1 cellular context compared by ENCODE assay signal in the genomic region with DNA sequence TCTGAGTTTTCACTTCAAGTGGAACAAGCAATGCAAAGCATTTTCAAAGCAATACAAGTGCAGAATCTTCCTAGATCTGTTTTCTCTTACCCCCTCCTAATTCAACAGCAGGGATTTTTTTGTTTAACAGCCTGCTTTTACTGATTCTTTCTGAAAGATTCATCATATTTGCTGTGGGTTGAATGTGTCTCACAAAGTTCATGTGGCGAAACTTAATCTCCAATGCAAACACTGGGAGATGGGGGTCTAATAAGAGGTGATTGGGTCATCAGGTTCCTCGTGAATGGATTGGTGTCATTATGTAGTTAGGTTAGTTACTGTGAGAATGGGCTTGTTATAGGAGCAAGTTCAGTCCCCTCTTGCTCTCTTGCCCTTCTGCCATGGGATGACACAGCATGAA.
TF ChIP-seq lines count a peak whose summit lies in the region.

No MANE protein-coding gene starts in this region.

TF ChIP-seq in HepG2, 621 proteins besides CTCF, POLR2A, EP300 and RAD21 (continued from another document and continues in another):
- TF ChIP-seq, protein P1, sequence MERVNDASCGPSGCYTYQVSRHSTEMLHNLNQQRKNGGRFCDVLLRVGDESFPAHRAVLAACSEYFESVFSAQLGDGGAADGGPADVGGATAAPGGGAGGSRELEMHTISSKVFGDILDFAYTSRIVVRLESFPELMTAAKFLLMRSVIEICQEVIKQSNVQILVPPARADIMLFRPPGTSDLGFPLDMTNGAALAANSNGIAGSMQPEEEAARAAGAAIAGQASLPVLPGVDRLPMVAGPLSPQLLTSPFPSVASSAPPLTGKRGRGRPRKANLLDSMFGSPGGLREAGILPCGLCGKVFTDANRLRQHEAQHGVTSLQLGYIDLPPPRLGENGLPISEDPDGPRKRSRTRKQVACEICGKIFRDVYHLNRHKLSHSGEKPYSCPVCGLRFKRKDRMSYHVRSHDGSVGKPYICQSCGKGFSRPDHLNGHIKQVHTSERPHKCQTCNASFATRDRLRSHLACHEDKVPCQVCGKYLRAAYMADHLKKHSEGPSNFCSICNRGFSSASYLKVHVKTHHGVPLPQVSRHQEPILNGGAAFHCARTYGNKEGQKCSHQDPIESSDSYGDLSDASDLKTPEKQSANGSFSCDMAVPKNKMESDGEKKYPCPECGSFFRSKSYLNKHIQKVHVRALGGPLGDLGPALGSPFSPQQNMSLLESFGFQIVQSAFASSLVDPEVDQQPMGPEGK (CRISPR knock-in tag; IDR thresholded peaks at IDR 0.05): peak; percentile 74
- TF ChIP-seq, protein P2, sequence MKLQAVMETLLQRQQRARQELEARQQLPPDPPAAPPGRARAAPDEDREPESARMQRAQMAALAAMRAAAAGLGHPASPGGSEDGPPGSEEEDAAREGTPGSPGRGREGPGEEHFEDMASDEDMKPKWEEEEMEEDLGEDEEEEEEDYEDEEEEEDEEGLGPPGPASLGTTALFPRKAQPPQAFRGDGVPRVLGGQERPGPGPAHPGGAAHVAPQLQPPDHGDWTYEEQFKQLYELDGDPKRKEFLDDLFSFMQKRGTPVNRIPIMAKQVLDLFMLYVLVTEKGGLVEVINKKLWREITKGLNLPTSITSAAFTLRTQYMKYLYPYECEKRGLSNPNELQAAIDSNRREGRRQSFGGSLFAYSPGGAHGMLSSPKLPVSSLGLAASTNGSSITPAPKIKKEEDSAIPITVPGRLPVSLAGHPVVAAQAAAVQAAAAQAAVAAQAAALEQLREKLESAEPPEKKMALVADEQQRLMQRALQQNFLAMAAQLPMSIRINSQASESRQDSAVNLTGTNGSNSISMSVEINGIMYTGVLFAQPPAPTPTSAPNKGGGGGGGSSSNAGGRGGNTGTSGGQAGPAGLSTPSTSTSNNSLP (IDR thresholded peaks at IDR 0.05; ENCODE audit: low read depth, low read length): peak; percentile 83
- TF ChIP-seq CEBPG (CRISPR knock-in tag; IDR thresholded peaks at IDR 0.05) (peak; percentile 77), KLF11 (CRISPR knock-in tag; IDR thresholded peaks at IDR 0.05) (no peak), ZNF12 (CRISPR knock-in tag; IDR thresholded peaks at IDR 0.05) (peak; percentile 99), MTA1 (CRISPR knock-in tag; IDR thresholded peaks at IDR 0.05; ENCODE audit: borderline replicate concordance) (no peak), TBX2 (CRISPR knock-in tag; IDR thresholded peaks at IDR 0.05; ENCODE audit: borderline replicate concordance) (peak; percentile 80), MEIS2 (CRISPR knock-in tag; IDR thresholded peaks at IDR 0.05) (no peak), SIN3B (IDR thresholded peaks at IDR 0.05; ENCODE audit: low read length) (no peak), ZNF773 (CRISPR knock-in tag; IDR thresholded peaks at IDR 0.05; ENCODE audit: borderline replicate concordance) (no peak), SIX4 (CRISPR knock-in tag; IDR thresholded peaks at IDR 0.05) (peak; percentile 15; the same call in 1 of the 2 replicates), ZFP36L1 (CRISPR knock-in tag; IDR thresholded peaks at IDR 0.05) (no peak), ZNF121 (CRISPR knock-in tag; IDR thresholded peaks at IDR 0.05) (no peak), ZSCAN12 (CRISPR knock-in tag; IDR thresholded peaks at IDR 0.05) (no peak), ZNF180 (CRISPR knock-in tag; IDR thresholded peaks at IDR 0.05; ENCODE audit: borderline replicate concordance, low read depth) (no peak), KDM1A (CRISPR knock-in tag; IDR thresholded peaks at IDR 0.05) (no peak), FOXJ3 (CRISPR knock-in tag; IDR thresholded peaks at IDR 0.05; ENCODE audit: borderline replicate concordance) (no peak), ZNF17 (CRISPR knock-in tag; IDR thresholded peaks at IDR 0.05) (no peak), MAFK (conservative IDR thresholded peaks at IDR 0.05 in 1 of 2, IDR thresholded peaks at IDR 0.05 in 1 of 2; ENCODE audit: low read length in 2 of 2) (no peak), ZNF256 (CRISPR knock-in tag; conservative IDR thresholded peaks at IDR 0.05) (no peak), LRRFIP1 (CRISPR knock-in tag; conservative IDR thresholded peaks at IDR 0.05) (no peak), SOX13 (IDR thresholded peaks at IDR 0.05) (no peak), SOX13 (CRISPR knock-in tag; conservative IDR thresholded peaks at IDR 0.05 in 1 of 2, IDR thresholded peaks at IDR 0.05 in 1 of 2) (peak in 1 of 2 experiments; percentile 59; a peak in 1 of 4 replicates), ZNF280B (CRISPR knock-in tag; IDR thresholded peaks at IDR 0.05; ENCODE audit: borderline replicate concordance) (no peak), DZIP1 (CRISPR knock-in tag; IDR thresholded peaks at IDR 0.05) (no peak), ISL2 (CRISPR knock-in tag; IDR thresholded peaks at IDR 0.05) (peak; percentile 63), ZNF24 (IDR thresholded peaks at IDR 0.05) (no peak), UBTF (CRISPR knock-in tag; IDR thresholded peaks at IDR 0.05) (no peak), ZNF263 (CRISPR knock-in tag; IDR thresholded peaks at IDR 0.05) (no peak), PTBP1 (IDR thresholded peaks at IDR 0.05; ENCODE audit: low read depth, low read length, poor library complexity, severe bottlenecking) (no peak)
- TF ChIP-seq, protein P3, sequence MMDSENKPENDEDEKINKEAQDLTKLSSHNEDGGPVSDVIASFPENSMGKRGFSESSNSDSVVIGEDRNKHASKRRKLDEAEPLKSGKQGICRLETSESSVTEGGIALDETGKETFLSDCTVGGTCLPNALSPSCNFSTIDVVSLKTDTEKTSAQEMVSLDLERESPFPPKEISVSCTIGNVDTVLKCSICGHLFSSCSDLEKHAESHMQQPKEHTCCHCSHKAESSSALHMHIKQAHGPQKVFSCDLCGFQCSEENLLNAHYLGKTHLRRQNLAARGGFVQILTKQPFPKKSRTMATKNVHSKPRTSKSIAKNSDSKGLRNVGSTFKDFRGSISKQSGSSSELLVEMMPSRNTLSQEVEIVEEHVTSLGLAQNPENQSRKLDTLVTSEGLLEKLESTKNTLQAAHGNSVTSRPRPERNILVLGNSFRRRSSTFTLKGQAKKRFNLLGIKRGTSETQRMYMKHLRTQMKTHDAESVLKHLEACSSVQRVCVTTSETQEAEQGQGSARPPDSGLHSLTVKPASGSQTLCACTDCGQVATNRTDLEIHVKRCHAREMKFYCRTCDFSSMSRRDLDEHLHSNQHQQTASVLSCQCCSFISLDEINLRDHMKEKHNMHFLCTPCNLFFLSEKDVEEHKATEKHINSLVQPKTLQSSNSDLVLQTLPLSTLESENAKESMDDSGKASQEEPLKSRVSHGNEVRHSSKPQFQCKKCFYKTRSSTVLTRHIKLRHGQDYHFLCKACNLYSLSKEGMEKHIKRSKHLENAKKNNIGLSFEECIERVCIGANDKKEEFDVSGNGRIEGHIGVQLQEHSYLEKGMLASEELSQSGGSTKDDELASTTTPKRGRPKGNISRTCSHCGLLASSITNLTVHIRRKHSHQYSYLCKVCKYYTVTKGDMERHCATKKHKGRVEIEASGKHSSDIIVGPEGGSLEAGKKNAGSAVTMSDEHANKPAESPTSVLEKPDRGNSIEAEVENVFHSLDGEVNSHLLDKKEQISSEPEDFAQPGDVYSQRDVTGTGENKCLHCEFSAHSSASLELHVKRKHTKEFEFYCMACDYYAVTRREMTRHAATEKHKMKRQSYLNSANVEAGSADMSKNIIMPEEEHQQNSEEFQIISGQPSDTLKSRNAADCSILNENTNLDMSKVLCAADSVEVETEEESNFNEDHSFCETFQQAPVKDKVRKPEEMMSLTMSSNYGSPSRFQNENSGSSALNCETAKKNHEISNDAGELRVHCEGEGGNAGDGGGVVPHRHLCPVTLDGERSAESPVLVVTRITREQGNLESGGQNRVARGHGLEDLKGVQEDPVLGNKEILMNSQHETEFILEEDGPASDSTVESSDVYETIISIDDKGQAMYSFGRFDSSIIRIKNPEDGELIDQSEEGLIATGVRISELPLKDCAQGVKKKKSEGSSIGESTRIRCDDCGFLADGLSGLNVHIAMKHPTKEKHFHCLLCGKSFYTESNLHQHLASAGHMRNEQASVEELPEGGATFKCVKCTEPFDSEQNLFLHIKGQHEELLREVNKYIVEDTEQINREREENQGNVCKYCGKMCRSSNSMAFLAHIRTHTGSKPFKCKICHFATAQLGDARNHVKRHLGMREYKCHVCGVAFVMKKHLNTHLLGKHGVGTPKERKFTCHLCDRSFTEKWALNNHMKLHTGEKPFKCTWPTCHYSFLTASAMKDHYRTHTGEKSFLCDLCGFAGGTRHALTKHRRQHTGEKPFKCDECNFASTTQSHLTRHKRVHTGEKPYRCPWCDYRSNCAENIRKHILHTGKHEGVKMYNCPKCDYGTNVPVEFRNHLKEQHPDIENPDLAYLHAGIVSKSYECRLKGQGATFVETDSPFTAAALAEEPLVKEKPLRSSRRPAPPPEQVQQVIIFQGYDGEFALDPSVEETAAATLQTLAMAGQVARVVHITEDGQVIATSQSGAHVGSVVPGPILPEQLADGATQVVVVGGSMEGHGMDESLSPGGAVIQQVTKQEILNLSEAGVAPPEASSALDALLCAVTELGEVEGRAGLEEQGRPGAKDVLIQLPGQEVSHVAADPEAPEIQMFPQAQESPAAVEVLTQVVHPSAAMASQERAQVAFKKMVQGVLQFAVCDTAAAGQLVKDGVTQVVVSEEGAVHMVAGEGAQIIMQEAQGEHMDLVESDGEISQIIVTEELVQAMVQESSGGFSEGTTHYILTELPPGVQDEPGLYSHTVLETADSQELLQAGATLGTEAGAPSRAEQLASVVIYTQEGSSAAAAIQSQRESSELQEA (CRISPR knock-in tag; IDR thresholded peaks at IDR 0.05; ENCODE audit: not compliant biosample characterization): no peak
- TF ChIP-seq, protein P4, sequence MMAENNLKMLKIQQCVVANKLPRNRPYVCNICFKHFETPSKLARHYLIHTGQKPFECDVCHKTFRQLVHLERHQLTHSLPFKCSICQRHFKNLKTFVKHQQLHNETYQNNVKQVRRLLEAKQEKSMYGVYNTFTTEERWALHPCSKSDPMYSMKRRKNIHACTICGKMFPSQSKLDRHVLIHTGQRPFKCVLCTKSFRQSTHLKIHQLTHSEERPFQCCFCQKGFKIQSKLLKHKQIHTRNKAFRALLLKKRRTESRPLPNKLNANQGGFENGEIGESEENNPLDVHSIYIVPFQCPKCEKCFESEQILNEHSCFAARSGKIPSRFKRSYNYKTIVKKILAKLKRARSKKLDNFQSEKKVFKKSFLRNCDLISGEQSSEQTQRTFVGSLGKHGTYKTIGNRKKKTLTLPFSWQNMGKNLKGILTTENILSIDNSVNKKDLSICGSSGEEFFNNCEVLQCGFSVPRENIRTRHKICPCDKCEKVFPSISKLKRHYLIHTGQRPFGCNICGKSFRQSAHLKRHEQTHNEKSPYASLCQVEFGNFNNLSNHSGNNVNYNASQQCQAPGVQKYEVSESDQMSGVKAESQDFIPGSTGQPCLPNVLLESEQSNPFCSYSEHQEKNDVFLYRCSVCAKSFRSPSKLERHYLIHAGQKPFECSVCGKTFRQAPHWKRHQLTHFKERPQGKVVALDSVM (CRISPR knock-in tag; IDR thresholded peaks at IDR 0.05): no peak
